ENCODE assay signal across 8 cellular contexts in genomic region chr1:85047472-85048295, GRCh38. TPM values are rescaled to one million over a fixed set of nuclear protein-coding genes. Genes with fewer than 3 reads are reported as not detected.
A peak's percentile ranks its signal among the peaks of the same experiment; 100 is the strongest.
DNase-seq lines count a peak whose midpoint lies in the region; ATAC-seq and TF ChIP-seq lines count a peak whose summit lies in the region.

No MANE protein-coding gene starts in this region.

- no peaks in the 10 kb centered on the region for H3K27me3 Mint-ChIP-seq in Calu3 (ENCODE audit: unreplicated experiment)
- H3K27me3 Mint-ChIP-seq in WTC11 (ENCODE audit: low read depth) = peaks cover 57% of the 10 kb centered on the region

- peak; percentile 46 for DNase-seq in Calu3
- DNase-seq in GM19238 (ENCODE audit: insufficient read length, low spot score) = peak; percentile 18
- peak; percentile 51 for DNase-seq in WTC11 (ENCODE audit: low spot score)
- peak in 1 of 2 donors; percentile 14 for DNase-seq in heart right ventricle
- DNase-seq in retina = peak; percentile 72
- no peak for DNase-seq in HT-29 (ENCODE audit: low spot score)
- DNase-seq in SHP77 (lab: John Stamatoyannopoulos, UW) = no peak

- peaks cover 11 to 94% (median 64%) of the 10 kb centered on the region in 7 donors for H3K27me3 ChIP-seq in heart right ventricle

- POLR2A ChIA-PET in WTC11 (lab: Charles Lee) = no interaction called here

- intact Hi-C loops in Calu3 (cut with micrococcal nuclease; ENCODE audit: unreplicated experiment) (no loop called here), heart right ventricle (cut with DNase I) (no loop called here)

- H3K4me3 ChIP-seq in heart right ventricle = peak overlapping the region; percentile 43 to 57 (median 47)

- no peak overlapping the region for H3K27ac Mint-ChIP-seq in Calu3 (ENCODE audit: unreplicated experiment)
- no peak overlapping the region for H3K27ac Mint-ChIP-seq in WTC11

- no peak for TF ChIP-seq CTCF in Calu3 (IDR thresholded peaks at IDR 0.05; ENCODE audit: unreplicated experiment)
- no peak for TF ChIP-seq CTCF in WTC11 (IDR thresholded peaks at IDR 0.05)
- no peak for TF ChIP-seq CTCF in heart right ventricle (IDR thresholded peaks at IDR 0.05)

- WGBS in heart right ventricle, 2 donors = 3 to 4% methylated on average over 43 to 55 of the region's 55 CpGs

- H3K9me3 Mint-ChIP-seq in Calu3 (ENCODE audit: low read depth, unreplicated experiment) = no peaks in the 10 kb centered on the region
- no peaks in the 10 kb centered on the region for H3K9me3 Mint-ChIP-seq in WTC11

- H3K36me3 Mint-ChIP-seq in Calu3 (ENCODE audit: insufficient read depth, unreplicated experiment) (peaks cover 21% of the 10 kb centered on the region), WTC11 (no peaks in the 10 kb centered on the region)

- H3K4me3 Mint-ChIP-seq in Calu3 (ENCODE audit: low read depth, unreplicated experiment) = peak overlapping the region; percentile 76
- peak overlapping the region; percentile 68 for H3K4me3 Mint-ChIP-seq in WTC11

- no peaks in the 10 kb centered on the region for H3K36me3 ChIP-seq in heart right ventricle

- no peaks in the 10 kb centered on the region for H3K9me3 ChIP-seq in heart right ventricle

- no peak overlapping the region for H3K27ac ChIP-seq in heart right ventricle

- ATAC-seq in HG03159 (IDR thresholded peaks at IDR 0.05; ENCODE audit: unreplicated experiment) = peak; percentile 53
- ATAC-seq in WTC11 = peak; percentile 67
- peak in 7 of 8 donors; percentile 11 to 80 (median 65) for ATAC-seq in heart right ventricle

- CTCF ChIA-PET in Calu3 (lab: Charles Lee) (interaction anchor here (1.4 to 1.7 kb wide), 2 partner anchors 10 to 103 kb away, joined by 3 to 6 read pairs; no protein-coding TSS in a partner anchor), WTC11 (lab: Charles Lee) (interaction anchor here (0.9 to 3.8 kb wide), 7 partner anchors 14 to 212 kb away, joined by 3 to 30 read pairs (median 4); partner anchors contain the start of gene C1orf52)

- no TSS peak for BruUV-seq in Calu3 (replicated peaks; lab: Mats Ljungman, UMichigan)

- no peaks in the 10 kb centered on the region for H3K4me1 Mint-ChIP-seq in Calu3 (ENCODE audit: low read depth, unreplicated experiment)
- peaks cover 30% of the 10 kb centered on the region for H3K4me1 Mint-ChIP-seq in WTC11

- H3K4me1 ChIP-seq in heart right ventricle = peaks cover 3 to 15% (median 8%) of the 10 kb centered on the region in 9 donors

TF ChIP-seq in WTC11, 78 proteins besides CTCF, POLR2A, EP300 and RAD21:
- 0 out of 2 replicates have a peak, but pooled peaks have one; percentile 33 for TF ChIP-seq ETV6 (CRISPR knock-in tag; IDR thresholded peaks at IDR 0.05)
- no peak for TF ChIP-seq CDX4 (CRISPR knock-in tag; IDR thresholded peaks at IDR 0.05; ENCODE audit: borderline replicate concordance)

RNA-seq across cellular contexts. Expression of gene MCOLN3, which starts 0.6 kb away (rescaled TPM):
- total RNA-seq in Calu3 (2022) (12.4 and 14.1 TPM in 2 replicates), WTC11 (2021) (3.5 to 6.4 TPM (median 3.8 TPM) in 3 replicates), heart right ventricle (under 1 TPM in 9 of 10 donors, not detected in 1; 0.13 to 0.92 (median 0.28) TPM)
- 1 to 10 TPM in 1 of 2 donors, under 1 TPM in 1; 0.13 to 2.7 TPM for polyA plus RNA-seq in heart right ventricle
- total RNA-seq in HT-29 (2014; rRNA removed; shearing (Covaris generic)) = not detected in 2 replicates

RNA-seq across cellular contexts. Expression of gene MCOLN2, which starts 50.8 kb away (rescaled TPM):
- total RNA-seq in Calu3 (2022) (12.2 and 12.6 TPM in 2 replicates), WTC11 (2021) (3.8 to 5.4 TPM (median 4.8 TPM) in 3 replicates), heart right ventricle (1 to 10 TPM in 1 of 10 donors, under 1 TPM in 3, not detected in 6; 0.09 to 2.0 (median 0.21) TPM)
- under 1 TPM; 0.01 to 0.15 TPM for polyA plus RNA-seq in heart right ventricle
- not detected in 2 replicates for total RNA-seq in HT-29 (2014; rRNA removed; shearing (Covaris generic))

Comparison
In these comparisons a context has a peak if more than half of its experiments do, and no peak if none do; other contexts are left out.
1. DNase-seq: peak in Calu3 (single experiment), GM19238 (single experiment), WTC11 (single experiment) and retina (single experiment); none in HT-29 (single experiment) and SHP77 (0 of 2).
2. Peak in every context shown above with its lines, with median percentiles within 50 percentile points of each other: ATAC-seq.